Comparison of ENCODE assay signal across 11 cellular contexts in genomic region chr19:14473915-14474578, GRCh38. TPM values are rescaled to one million over a fixed set of nuclear protein-coding genes. Genes with fewer than 3 reads are reported as not detected.
DNase-seq lines count a peak whose midpoint lies in the region; ATAC-seq, FAIRE-seq and TF ChIP-seq lines count a peak whose summit lies in the region.
"Had no signal": no experiment of that assay in that cellular context is flagged by ENCODE, and none has a peak within 500 bp of the region (broad histone marks: within the 10 kb centered on the region; RNA-seq: fewer than 3 reads in every experiment).

No MANE protein-coding gene starts in this region.

- RAD21 ChIA-PET in GM12878 (lab: Charles Lee; ENCODE audit: unreplicated experiment): no interaction called here

- H3K79me2 ChIP-seq in GM12878 (ENCODE audit: control insufficient read depth, insufficient read depth, low read length): no peaks in the 10 kb centered on the region

- no peak overlapping the region for H3K4me2 ChIP-seq in GM12878 (ENCODE audit: control insufficient read depth, insufficient read depth)

- no peak for ATAC-seq in GM12878
- ATAC-seq in mucosa of descending colon: peak; percentile 50
- ATAC-seq in GM18861 (IDR thresholded peaks at IDR 0.05; ENCODE audit: unreplicated experiment): no peak

- no peak overlapping the region for H3K9ac ChIP-seq in GM12878 (ENCODE audit: control insufficient read depth, insufficient read depth, low read length)

- POLR2A ChIA-PET in GM12878 (lab: Charles Lee): no interaction called here

- intact Hi-C loops in GM12878 (cut with micrococcal nuclease; ENCODE audit: unreplicated experiment): loop anchor here (5.0 to 10.0 kb wide), 3 partner anchors 42 to 119 kb away; partner anchors contain the start of genes DDX39A and PKN1
- intact Hi-C loops in mucosa of descending colon (cut with DNase I, micrococcal nuclease): no loop called here

- no peak for TF ChIP-seq CTCF in GM12878 (IDR thresholded peaks at IDR 0.05 in 2 of 3, conservative IDR thresholded peaks at IDR 0.05 in 1 of 3; ENCODE audit: control insufficient read depth in 2 of 3, extremely low read depth in 1 of 3, insufficient read depth in 1 of 3, low read depth in 3 of 3, low read length in 3 of 3)
- no peak for TF ChIP-seq CTCF in mucosa of descending colon (IDR thresholded peaks at IDR 0.05)

- BruUV-seq in GM12878 (replicated peaks; lab: Mats Ljungman, UMichigan): no TSS peak

- no peaks in the 10 kb centered on the region for H3K4me1 ChIP-seq in GM12878 (ENCODE audit: control insufficient read depth, insufficient read depth, low read length)
- peaks cover 34% of the 10 kb centered on the region for H3K4me1 ChIP-seq in mucosa of descending colon (ENCODE audit: low read depth)

- H3K9me3 ChIP-seq in GM12878 (replicated peaks; ENCODE audit: control insufficient read depth, insufficient read depth, low read length) (no peaks in the 10 kb centered on the region), mucosa of descending colon (no peaks in the 10 kb centered on the region)

- in situ Hi-C loops in G401 (cut with HindIII; ENCODE audit: low sequenced_read_pairs): no loop called here
- in situ Hi-C loops in GM12878 (cut with MboI): no loop called here

- TF ChIP-seq RAD21 in GM12878 (IDR thresholded peaks at IDR 0.05; ENCODE audit: insufficient read depth, low read depth, low read length): no peak

- no peaks in the 10 kb centered on the region; the same call in 1 of the 2 replicates for H4K20me1 ChIP-seq in GM12878 (ENCODE audit: control insufficient read depth, insufficient read depth)

- SMC1A ChIA-PET in GM12878 (lab: Charles Lee; ENCODE audit: uncharacterized antibody, unreplicated experiment): no interaction called here

- WGBS in GM12878 (ENCODE audit: insufficient coverage, insufficient replicate concordance, low lambda C conversion rate, missing lambda C conversion rate): 23% methylated on average over 32 of the region's 57 CpGs

- no peak overlapping the region for H3K27ac ChIP-seq in GM12878 (ENCODE audit: control insufficient read depth, insufficient read depth)
- H3K27ac ChIP-seq: dorsolateral prefrontal cortex had no signal

- no peak for FAIRE-seq in GM12878 (lab: Jason Lieb, UNC)

- DNase-seq in AG20443 (ENCODE audit: low spot score) (peak; percentile 53), G401 (ENCODE audit: low spot score) (peak; percentile 19), GM12878 (ENCODE audit: low read depth, low spot score) (no peak), mucosa of descending colon (peak in 2 of 3 donors; percentile 68 to 70), NCI-H510A (lab: John Stamatoyannopoulos, UW) (no peak), putamen (ENCODE audit: low spot score) (no peak), germinal center (ENCODE audit: low spot score) (no peak)
- DNase-seq: NCI-H2029 had no signal

- no peak for TF ChIP-seq EP300 in GM12878 (IDR thresholded peaks at IDR 0.05; ENCODE audit: borderline replicate concordance in 1 of 2, control insufficient read depth in 1 of 2, low read depth in 2 of 2, low read length in 2 of 2)

- no peak for TF ChIP-seq POLR2A in GM12878 (IDR thresholded peaks at IDR 0.05; ENCODE audit: low read depth, low read length)

- no peak overlapping the region for H2AFZ ChIP-seq in GM12878 (ENCODE audit: control insufficient read depth, low read depth, low read length)

- peaks cover 1 to 3% of the 10 kb centered on the region in 2 experiments; a peak in 3 of 4 replicates for H3K36me3 ChIP-seq in GM12878 (ENCODE audit: control insufficient read depth in 2 of 2, insufficient read depth in 2 of 2, low read length in 1 of 2)
- H3K36me3 ChIP-seq in mucosa of descending colon (ENCODE audit: low read depth): no peaks in the 10 kb centered on the region

- H3K27me3 ChIP-seq in GM12878 (replicated peaks in 1 of 2; ENCODE audit: control insufficient read depth in 2 of 2, insufficient read depth in 2 of 2, low read length in 1 of 2): peaks cover 5 to 6% of the 10 kb centered on the region in 2 experiments; a peak in 3 of 4 replicates

- H3K4me3 ChIP-seq in GM12878: no peak overlapping the region
- H3K4me3 ChIP-seq in mucosa of descending colon: no peak overlapping the region

- CTCF ChIA-PET in GM12878 (lab: Yijun Ruan, JAX): no interaction called here

RNA-seq across cellular contexts. Expression of gene PTGER1, which starts 1.1 kb away (rescaled TPM):
- 1.5 TPM in 1 of 2 replicates, not detected in the other for total RNA-seq in G401 (2014; rRNA removed; shearing (Covaris generic))
- total RNA-seq in GM12878 (2013; cell fraction: nucleolus; rRNA removed): not detected in 2 replicates
- not detected in 2 replicates for total RNA-seq in GM12878 (2014; rRNA removed)
- not detected in 2 replicates for total RNA-seq in GM12878 (2014; rRNA removed; fragmentation: Illumina TruSeq; extraction: Trizol)
- not detected in 2 replicates for total RNA-seq in GM12878 (2021)
- not detected for polyA plus RNA-seq in GM12878 (2011; ENCODE audit: low read depth)
- polyA plus RNA-seq in GM12878 (2011; rRNA removed): not detected in 2 replicates
- not detected in 2 replicates for polyA plus RNA-seq in GM12878 (2011; cell fraction: cytosol; rRNA removed)
- not detected in 2 replicates for polyA plus RNA-seq in GM12878 (2011; cell fraction: nucleus; rRNA removed)
- polyA plus RNA-seq in GM12878 (2012): not detected in 2 replicates
- not detected in 2 replicates for polyA plus RNA-seq in GM12878 (2014; fragmentation: Illumina TruSeq; extraction: Trizol)
- not detected for polyA plus RNA-seq in GM12878 (2014; fragmentation: Nextera tagmentation; extraction: Ambion mirVana)
- not detected in 2 replicates for polyA plus RNA-seq in GM12878 (2014; rRNA removed)
- not detected for polyA plus RNA-seq in GM12878 (2016; fragmentation: Nextera tagmentation; extraction: Ambion mirVana)
- polyA minus RNA-seq in GM12878 (2011; rRNA and poly(A)+ RNA removed): not detected in 2 replicates
- polyA minus RNA-seq in GM12878 (2011; cell fraction: cytosol; rRNA and poly(A)+ RNA removed): not detected in 2 replicates
- not detected in 2 replicates for polyA minus RNA-seq in GM12878 (2011; cell fraction: nucleus; rRNA and poly(A)+ RNA removed)
- 1 to 10 TPM in 1 of 3 donors, under 1 TPM in 2; 0.41 to 1.2 (median 0.63) TPM for total RNA-seq in mucosa of descending colon
- total RNA-seq: skeletal muscle tissue had no signal

RNA-seq across cellular contexts. Expression of gene GIPC1, which starts 21.9 kb away (rescaled TPM):
- total RNA-seq in G401 (2014; rRNA removed; shearing (Covaris generic)): 367 and 404 TPM in 2 replicates
- 6.6 and 6.9 TPM in 2 replicates for total RNA-seq in GM12878 (2013; cell fraction: nucleolus; rRNA removed)
- total RNA-seq in GM12878 (2014; rRNA removed): 23.4 and 24.1 TPM in 2 replicates
- 7.0 and 11.3 TPM in 2 replicates for total RNA-seq in GM12878 (2014; rRNA removed; fragmentation: Illumina TruSeq; extraction: Trizol)
- total RNA-seq in GM12878 (2021): 19.9 and 21.2 TPM in 2 replicates
- polyA plus RNA-seq in GM12878 (2011; ENCODE audit: low read depth): 4.5 TPM
- polyA plus RNA-seq in GM12878 (2011; rRNA removed): 6.4 and 11.2 TPM in 2 replicates
- polyA plus RNA-seq in GM12878 (2011; cell fraction: cytosol; rRNA removed): 13.5 and 21.3 TPM in 2 replicates
- 11.9 and 15.0 TPM in 2 replicates for polyA plus RNA-seq in GM12878 (2011; cell fraction: nucleus; rRNA removed)
- 11.9 and 12.5 TPM in 2 replicates for polyA plus RNA-seq in GM12878 (2012)
- 1.0 and 5.0 TPM in 2 replicates for polyA plus RNA-seq in GM12878 (2014; fragmentation: Illumina TruSeq; extraction: Trizol)
- 1 to 10 TPM in 1 of 2 experiments, under 1 TPM in 1; 0.47 to 1.0 TPM for polyA plus RNA-seq in GM12878 (2014; fragmentation: Nextera tagmentation; extraction: Ambion mirVana)
- 21.4 and 24.1 TPM in 2 replicates for polyA plus RNA-seq in GM12878 (2014; rRNA removed)
- polyA plus RNA-seq in GM12878 (2016; fragmentation: Nextera tagmentation; extraction: Ambion mirVana): 10 to 100 TPM; 15.9 to 18.0 TPM
- polyA minus RNA-seq in GM12878 (2011; rRNA and poly(A)+ RNA removed): 4.3 and 6.5 TPM in 2 replicates
- polyA minus RNA-seq in GM12878 (2011; cell fraction: cytosol; rRNA and poly(A)+ RNA removed): 27.1 and 42.4 TPM in 2 replicates
- 4.0 and 8.5 TPM in 2 replicates for polyA minus RNA-seq in GM12878 (2011; cell fraction: nucleus; rRNA and poly(A)+ RNA removed)
- 100 to 1,000 TPM; 199 to 374 (median 300) TPM for total RNA-seq in mucosa of descending colon

RNA-seq across cellular contexts. Expression of gene PKN1, which starts 40.9 kb away (rescaled TPM):
- 94.8 and 98.6 TPM in 2 replicates for total RNA-seq in G401 (2014; rRNA removed; shearing (Covaris generic))
- 65.2 and 69.3 TPM in 2 replicates for total RNA-seq in GM12878 (2013; cell fraction: nucleolus; rRNA removed)
- 68.0 and 80.0 TPM in 2 replicates for total RNA-seq in GM12878 (2014; rRNA removed)
- 47.8 and 54.2 TPM in 2 replicates for total RNA-seq in GM12878 (2014; rRNA removed; fragmentation: Illumina TruSeq; extraction: Trizol)
- 189 and 202 TPM in 2 replicates for total RNA-seq in GM12878 (2021)
- polyA plus RNA-seq in GM12878 (2011; ENCODE audit: low read depth): 24.3 TPM
- 26.0 and 49.8 TPM in 2 replicates for polyA plus RNA-seq in GM12878 (2011; rRNA removed)
- 60.4 and 77.2 TPM in 2 replicates for polyA plus RNA-seq in GM12878 (2011; cell fraction: cytosol; rRNA removed)
- 89.7 and 112 TPM in 2 replicates for polyA plus RNA-seq in GM12878 (2011; cell fraction: nucleus; rRNA removed)
- polyA plus RNA-seq in GM12878 (2012): 75.7 and 100 TPM in 2 replicates
- 18.9 and 45.4 TPM in 2 replicates for polyA plus RNA-seq in GM12878 (2014; fragmentation: Illumina TruSeq; extraction: Trizol)
- 1 to 10 TPM; 1.0 to 1.4 TPM for polyA plus RNA-seq in GM12878 (2014; fragmentation: Nextera tagmentation; extraction: Ambion mirVana)
- polyA plus RNA-seq in GM12878 (2014; rRNA removed): 77.3 and 91.2 TPM in 2 replicates
- 10 to 100 TPM; 51.3 to 60.1 TPM for polyA plus RNA-seq in GM12878 (2016; fragmentation: Nextera tagmentation; extraction: Ambion mirVana)
- 59.2 and 121 TPM in 2 replicates for polyA minus RNA-seq in GM12878 (2011; rRNA and poly(A)+ RNA removed)
- 51.6 and 70.8 TPM in 2 replicates for polyA minus RNA-seq in GM12878 (2011; cell fraction: cytosol; rRNA and poly(A)+ RNA removed)
- 17.0 and 26.6 TPM in 2 replicates for polyA minus RNA-seq in GM12878 (2011; cell fraction: nucleus; rRNA and poly(A)+ RNA removed)
- total RNA-seq in mucosa of descending colon: 100 to 1,000 TPM in 1 of 3 donors, 10 to 100 TPM in 2; 30.1 to 117 (median 42.0) TPM

RNA-seq across cellular contexts. Expression of gene DNAJB1, which starts 44.1 kb away (rescaled TPM):
- 95.1 and 117 TPM in 2 replicates for total RNA-seq in G401 (2014; rRNA removed; shearing (Covaris generic))
- total RNA-seq in GM12878 (2013; cell fraction: nucleolus; rRNA removed): 20.5 and 21.0 TPM in 2 replicates
- 27.2 and 27.9 TPM in 2 replicates for total RNA-seq in GM12878 (2014; rRNA removed)
- 24.7 and 26.3 TPM in 2 replicates for total RNA-seq in GM12878 (2014; rRNA removed; fragmentation: Illumina TruSeq; extraction: Trizol)
- total RNA-seq in GM12878 (2021): 39.4 and 40.8 TPM in 2 replicates
- 16.0 TPM for polyA plus RNA-seq in GM12878 (2011; ENCODE audit: low read depth)
- 36.8 and 45.7 TPM in 2 replicates for polyA plus RNA-seq in GM12878 (2011; rRNA removed)
- polyA plus RNA-seq in GM12878 (2011; cell fraction: cytosol; rRNA removed): 45.8 and 48.4 TPM in 2 replicates
- polyA plus RNA-seq in GM12878 (2011; cell fraction: nucleus; rRNA removed): 31.8 and 33.9 TPM in 2 replicates
- polyA plus RNA-seq in GM12878 (2012): 24.2 and 28.9 TPM in 2 replicates
- polyA plus RNA-seq in GM12878 (2014; fragmentation: Illumina TruSeq; extraction: Trizol): 34.9 and 38.0 TPM in 2 replicates
- polyA plus RNA-seq in GM12878 (2014; fragmentation: Nextera tagmentation; extraction: Ambion mirVana): 1 to 10 TPM; 4.8 to 8.3 TPM
- polyA plus RNA-seq in GM12878 (2014; rRNA removed): 31.6 and 31.9 TPM in 2 replicates
- 10 to 100 TPM; 62.3 to 65.8 TPM for polyA plus RNA-seq in GM12878 (2016; fragmentation: Nextera tagmentation; extraction: Ambion mirVana)
- 40.0 and 44.6 TPM in 2 replicates for polyA minus RNA-seq in GM12878 (2011; rRNA and poly(A)+ RNA removed)
- polyA minus RNA-seq in GM12878 (2011; cell fraction: cytosol; rRNA and poly(A)+ RNA removed): 11.1 and 16.1 TPM in 2 replicates
- polyA minus RNA-seq in GM12878 (2011; cell fraction: nucleus; rRNA and poly(A)+ RNA removed): 15.0 and 18.5 TPM in 2 replicates
- 100 to 1,000 TPM; 104 to 110 (median 107) TPM for total RNA-seq in mucosa of descending colon

RNA-seq across cellular contexts. Expression of gene DDX39A, which starts 54.9 kb away (rescaled TPM):
- 181 and 204 TPM in 2 replicates for total RNA-seq in G401 (2014; rRNA removed; shearing (Covaris generic))
- total RNA-seq in GM12878 (2013; cell fraction: nucleolus; rRNA removed): 162 and 204 TPM in 2 replicates
- total RNA-seq in GM12878 (2014; rRNA removed) (248 and 280 TPM in 2 replicates), GM12878 (2014; rRNA removed; fragmentation: Illumina TruSeq; extraction: Trizol) (109 and 116 TPM in 2 replicates), GM12878 (2021) (218 and 236 TPM in 2 replicates), mucosa of descending colon (10 to 100 TPM; 56.9 to 85.5 (median 66.5) TPM)
- polyA plus RNA-seq in GM12878 (2011; ENCODE audit: low read depth): 90.3 TPM
- polyA plus RNA-seq in GM12878 (2011; rRNA removed) (56.8 and 134 TPM in 2 replicates), GM12878 (2014; fragmentation: Illumina TruSeq; extraction: Trizol) (40.7 and 113 TPM in 2 replicates), GM12878 (2014; fragmentation: Nextera tagmentation; extraction: Ambion mirVana) (100 to 1,000 TPM; 168 to 212 TPM), GM12878 (2014; rRNA removed) (249 and 298 TPM in 2 replicates), GM12878 (2016; fragmentation: Nextera tagmentation; extraction: Ambion mirVana) (100 to 1,000 TPM; 356 to 378 TPM)
- 158 and 220 TPM in 2 replicates for polyA plus RNA-seq in GM12878 (2011; cell fraction: cytosol; rRNA removed)
- polyA plus RNA-seq in GM12878 (2011; cell fraction: nucleus; rRNA removed): 1,234 and 1,343 TPM in 2 replicates
- polyA plus RNA-seq in GM12878 (2012): 147 and 173 TPM in 2 replicates
- polyA minus RNA-seq in GM12878 (2011; rRNA and poly(A)+ RNA removed): 84.7 and 109 TPM in 2 replicates
- polyA minus RNA-seq in GM12878 (2011; cell fraction: cytosol; rRNA and poly(A)+ RNA removed): 46.0 and 52.9 TPM in 2 replicates
- polyA minus RNA-seq in GM12878 (2011; cell fraction: nucleus; rRNA and poly(A)+ RNA removed): 125 and 175 TPM in 2 replicates

Comparison
In these comparisons a context has a peak if more than half of its experiments do, and no peak if none do; other contexts are left out.
1. DNase-seq: peak in AG20443 (single experiment), G401 (single experiment) and mucosa of descending colon (2 of 3); none in GM12878 (single experiment), NCI-H510A (single experiment), putamen (single experiment) and germinal center (single experiment).
2. RNA of gene GIPC1, which starts 21.9 kb away (total RNA-seq): 367 to 404 TPM in G401 and 199 to 374 TPM in mucosa of descending colon; 6.6 to 24.1 TPM in GM12878; every median in the first group is over 4 times any median in the second.